Comparison of ENCODE assay signal across 38 cellular contexts in genomic region chr14:20031058-20031457, GRCh38. TPM values are rescaled to one million over a fixed set of nuclear protein-coding genes. Genes with fewer than 3 reads are reported as not detected.
"Had no signal": no experiment of that assay in that cellular context is flagged by ENCODE, and none has a peak within 500 bp of the region (broad histone marks: within the 10 kb centered on the region; RNA-seq: fewer than 3 reads in every experiment).

No MANE protein-coding gene starts in this region.

- H3K4me3 ChIP-seq: MG63 had no signal

- H3K27me3 ChIP-seq: MG63 had no signal

- H3K36me3 ChIP-seq: MG63 had no signal

- H3K9me3 ChIP-seq: MG63 had no signal

- DNase-seq: Karpas-422, Kasumi-1, MG63, MM.1S, MV-4-11, NCI-H1048, NCI-H1092, NCI-H1092 treated with DMSO at 0.1 percent for 48 hours, NCI-H1105, NCI-H1105 treated with DMSO at 0.1 percent for 48 hours, NCI-H1417, NCI-H1417 treated with DMSO at 0.1 percent for 48 hours, NCI-H1436, NCI-H1436 treated with DMSO at 0.1 percent for 48 hours, NCI-H146, NCI-H1694, NCI-H1694 treated with DMSO at 0.1 percent for 48 hours, NCI-H187, NCI-H187 treated with DMSO at 0.1 percent for 48 hours, NCI-H1930, NCI-H2029, NCI-H2029 treated with DMSO at 0.1 percent for 48 hours, NCI-H2081, NCI-H2081 treated with DMSO at 0.1 percent for 48 hours, NCI-H2107, NCI-H2171, NCI-H2171 treated with DMSO at 0.1 percent for 48 hours, NCI-H2227 treated with DMSO at 0.1 percent for 48 hours, NCI-H226, NCI-H345, NCI-H446, NCI-H446 treated with DMSO at 0.1 percent for 48 hours, NCI-H510A treated with DMSO at 0.1 percent for 48 hours, NCI-H524 had no signal

RNA-seq across cellular contexts. Expression of gene OR4K13, which starts 4.8 kb away (rescaled TPM):
- total RNA-seq: LHCN-M2, M059J, MCF 10A had no signal

RNA-seq across cellular contexts. Expression of gene OR4K14, which starts 12.0 kb away (rescaled TPM):
- total RNA-seq: LHCN-M2, M059J, MCF 10A, NCI-H460 had no signal

RNA-seq across cellular contexts. Expression of gene OR4L1, which starts 28.8 kb away (rescaled TPM):
- total RNA-seq: LHCN-M2, M059J, MCF 10A, NCI-H460 had no signal

RNA-seq across cellular contexts. Expression of gene OR4Q2, which starts 29.1 kb away (rescaled TPM):
- total RNA-seq: LHCN-M2, M059J, MCF 10A, NCI-H460 had no signal

RNA-seq across cellular contexts. Expression of gene OR4K15, which starts 55.7 kb away (rescaled TPM):
- total RNA-seq: LHCN-M2, M059J, MCF 10A, NCI-H460 had no signal
